In genomic region chr22:19565921-19566598, GRCh38 we compare ENCODE assay signal across 19 cellular contexts. TPM values are rescaled to one million over a fixed set of nuclear protein-coding genes. Genes with fewer than 3 reads are reported as not detected.
DNase-seq lines count a peak whose midpoint lies in the region; ATAC-seq and TF ChIP-seq lines count a peak whose summit lies in the region.
"Had no signal": no experiment of that assay in that cellular context is flagged by ENCODE, and none has a peak within 500 bp of the region (broad histone marks: within the 10 kb centered on the region; RNA-seq: fewer than 3 reads in every experiment).

No MANE protein-coding gene starts in this region.

- no peak overlapping the region for H3K27ac ChIP-seq in RWPE2 (ENCODE audit: poor library complexity, severe bottlenecking)
- H3K27ac ChIP-seq in esophagus squamous epithelium, result peak overlapping the region in 3 of 4 donors; percentile 38 to 80 (median 63)
- peak overlapping the region in 1 of 4 donors; percentile 55 for H3K27ac ChIP-seq in sigmoid colon
- H3K27ac ChIP-seq: BLaER1 had no signal

- ATAC-seq in RWPE2 (ENCODE audit: low read depth) (peak; percentile 54), GM18867 (IDR thresholded peaks at IDR 0.05; ENCODE audit: unreplicated experiment) (no peak)
- ATAC-seq: left colon; stimulated activated memory B cell treated with anti-CD40 and anti-IgM and Interleukin-4, amounts not matched to agents 10 μg/mL and 1 μg/mL and 100 μg/mL, for 72 hours had no signal

- H3K27me3 Mint-ChIP-seq in HFFc6 (ENCODE audit: insufficient read depth), result peaks cover 18% of the 10 kb centered on the region

- TF ChIP-seq EP300 in sigmoid colon (IDR thresholded peaks at IDR 0.05), result no peak

- H3K4me3 ChIP-seq in RWPE2 (ENCODE audit: severe bottlenecking), result no peak overlapping the region
- H3K4me3 ChIP-seq in esophagus squamous epithelium, result no peak overlapping the region
- H3K4me3 ChIP-seq in sigmoid colon, result no peak overlapping the region
- H3K4me3 ChIP-seq: BLaER1 had no signal

- TF ChIP-seq POLR2A in esophagus squamous epithelium (IDR thresholded peaks at IDR 0.05) (no peak), sigmoid colon (IDR thresholded peaks at IDR 0.05) (no peak)

- H3K36me3 ChIP-seq in RWPE2 (ENCODE audit: low read depth) (no peaks in the 10 kb centered on the region), esophagus squamous epithelium (no peaks in the 10 kb centered on the region), sigmoid colon (no peaks in the 10 kb centered on the region)
- H3K36me3 ChIP-seq: BLaER1 had no signal

- H3K36me3 Mint-ChIP-seq in HFFc6 (ENCODE audit: low read depth), result no peaks in the 10 kb centered on the region
- H3K36me3 Mint-ChIP-seq: stimulated activated memory B cell treated with anti-CD40 and anti-IgM and Interleukin-4, amounts not matched to agents 10 μg/mL and 1 μg/mL and 100 μg/mL, for 72 hours; type B pancreatic cell had no signal

- H3K9me3 ChIP-seq in RWPE2 (ENCODE audit: severe bottlenecking) (no peaks in the 10 kb centered on the region), esophagus squamous epithelium (no peaks in the 10 kb centered on the region), sigmoid colon (no peaks in the 10 kb centered on the region)
- H3K9me3 ChIP-seq: BLaER1 had no signal

- H3K27ac Mint-ChIP-seq in HFFc6, result peak overlapping the region; percentile 35; the same call in 1 of the 2 replicates
- H3K27ac Mint-ChIP-seq: stimulated activated memory B cell treated with anti-CD40 and anti-IgM and Interleukin-4, amounts not matched to agents 10 μg/mL and 1 μg/mL and 100 μg/mL, for 72 hours; type B pancreatic cell had no signal

- 63% methylated on average over 10 to 15 of the region's 15 CpGs for WGBS in esophagus squamous epithelium, 2 donors
- 71 to 80% methylated on average over 15 of the region's 15 CpGs for WGBS in sigmoid colon, 2 donors

- peaks cover 31% of the 10 kb centered on the region for H3K4me1 Mint-ChIP-seq in HFFc6 (ENCODE audit: low read depth)
- H3K4me1 Mint-ChIP-seq: stimulated activated memory B cell treated with anti-CD40 and anti-IgM and Interleukin-4, amounts not matched to agents 10 μg/mL and 1 μg/mL and 100 μg/mL, for 72 hours had no signal

- no peak for TF ChIP-seq CTCF in HFFc6 (IDR thresholded peaks at IDR 0.05)
- TF ChIP-seq CTCF in RWPE2 (IDR thresholded peaks at IDR 0.05; ENCODE audit: poor library complexity, severe bottlenecking), result no peak
- TF ChIP-seq CTCF in esophagus squamous epithelium (IDR thresholded peaks at IDR 0.05), result no peak
- no peak for TF ChIP-seq CTCF in sigmoid colon (IDR thresholded peaks at IDR 0.05)

- H3K27me3 ChIP-seq in RWPE2 (ENCODE audit: insufficient read depth, poor library complexity, severe bottlenecking) (no peaks in the 10 kb centered on the region), esophagus squamous epithelium (peaks cover 0 to 10% (median 0%) of the 10 kb centered on the region in 4 donors), sigmoid colon (peaks cover 0 to 18% (median 8%) of the 10 kb centered on the region in 3 donors)
- H3K27me3 ChIP-seq: BLaER1 had no signal

- intact Hi-C loops in esophagus squamous epithelium (cut with DNase I) (no loop called here), sigmoid colon (cut with DNase I) (no loop called here)

- H3K4me3 Mint-ChIP-seq in HFFc6, result no peak overlapping the region
- H3K4me3 Mint-ChIP-seq: stimulated activated memory B cell treated with anti-CD40 and anti-IgM and Interleukin-4, amounts not matched to agents 10 μg/mL and 1 μg/mL and 100 μg/mL, for 72 hours; type B pancreatic cell had no signal

- peak; percentile 29 for DNase-seq in HFFc6
- DNase-seq in RWPE2 (ENCODE audit: low spot score), result no peak
- DNase-seq in esophagus squamous epithelium (lab: John Stamatoyannopoulos, UW), result no peak
- DNase-seq in sigmoid colon, result peak; percentile 20
- no peak for DNase-seq in D341Med (ENCODE audit: low spot score)
- no peak for DNase-seq in NCI-H1694 (lab: John Stamatoyannopoulos, UW)
- DNase-seq in GOT3 (lab: John Stamatoyannopoulos, UW), result no peak
- DNase-seq: activated CD4-positive, CD25-positive, alpha-beta regulatory T cell; activated effector memory CD4-positive, alpha-beta T cell treated with anti-CD3 and anti-CD28 coated beads, Interleukin-2, amount 50 U/mL, for 16 hours; hypothalamus; left colon; NCI-H1048; NCI-H774; posterior cingulate gyrus had no signal

- H3K9me3 Mint-ChIP-seq in HFFc6, result peaks cover 4% of the 10 kb centered on the region
- H3K9me3 Mint-ChIP-seq: stimulated activated memory B cell treated with anti-CD40 and anti-IgM and Interleukin-4, amounts not matched to agents 10 μg/mL and 1 μg/mL and 100 μg/mL, for 72 hours; type B pancreatic cell had no signal

- H3K4me1 ChIP-seq in RWPE2 (ENCODE audit: insufficient read depth, poor library complexity, severe bottlenecking) (peaks cover 13% of the 10 kb centered on the region), esophagus squamous epithelium (peaks cover 4 to 14% (median 4%) of the 10 kb centered on the region in 3 donors), sigmoid colon (no peaks in the 10 kb centered on the region)

RNA-seq across cellular contexts. Expression of gene CLDN5, which starts 41.9 kb away (rescaled TPM):
- total RNA-seq in HFFc6 (2021; fragmentation: NEBNext Ultra II Directional; extraction: Animal tissue kit (Norgen Biotek cat#: 25700)), result under 1 TPM in 1 of 6 experiments, not detected in 5; 0.16 TPM
- total RNA-seq in esophagus squamous epithelium, result 10 to 100 TPM in 3 of 4 donors, 1 to 10 TPM in 1; 9.7 to 62.9 (median 23.0) TPM
- total RNA-seq in sigmoid colon, result 100 to 1,000 TPM in 1 of 4 donors, 10 to 100 TPM in 3; 38.3 to 129 (median 73.2) TPM
- polyA plus RNA-seq in sigmoid colon, result 10 to 100 TPM in 2 of 3 donors, 1 to 10 TPM in 1; 3.5 to 63.3 (median 21.6) TPM
- total RNA-seq: RPMI7951 had no signal

Comparison
In these comparisons a context has a peak if more than half of its experiments do, and no peak if none do; other contexts are left out.
1. DNase-seq: peak in HFFc6 (single experiment) and sigmoid colon (single experiment); none in RWPE2 (single experiment), esophagus squamous epithelium (single experiment), D341Med (single experiment), NCI-H1694 (single experiment) and GOT3 (single experiment).
2. RNA of gene CLDN5, which starts 41.9 kb away (total RNA-seq): 38.3 to 129 TPM in sigmoid colon and 9.7 to 62.9 TPM in esophagus squamous epithelium; 0.16 TPM in HFFc6; every median in the first group is over 4 times any median in the second.